Comparison of ENCODE assay signal across 13 cellular contexts in genomic region chr22:25368271-25368670, GRCh38.
DNase-seq lines count a peak whose midpoint lies in the region; ATAC-seq and TF ChIP-seq lines count a peak whose summit lies in the region.
"Had no signal": no experiment of that assay in that cellular context is flagged by ENCODE, and none has a peak within 500 bp of the region (broad histone marks: within the 10 kb centered on the region; RNA-seq: fewer than 3 reads in every experiment).

No MANE protein-coding gene starts in this region.

- no peaks in the 10 kb centered on the region for H3K9me3 ChIP-seq in left ventricle myocardium inferior (replicated peaks)
- no peaks in the 10 kb centered on the region for H3K9me3 ChIP-seq in RWPE2 (ENCODE audit: severe bottlenecking)
- no peaks in the 10 kb centered on the region for H3K9me3 ChIP-seq in transverse colon
- H3K9me3 ChIP-seq in body of pancreas = no peaks in the 10 kb centered on the region
- H3K9me3 ChIP-seq: heart left ventricle, neutrophil, vagina had no signal

- H3K36me3 ChIP-seq in left ventricle myocardium inferior = peaks cover 12% of the 10 kb centered on the region
- H3K36me3 ChIP-seq in RWPE2 (ENCODE audit: low read depth) = peaks cover 3% of the 10 kb centered on the region; the same call in 1 of the 2 replicates
- H3K36me3 ChIP-seq in transverse colon = no peaks in the 10 kb centered on the region
- no peaks in the 10 kb centered on the region for H3K36me3 ChIP-seq in body of pancreas (replicated peaks in 1 of 2; ENCODE audit: insufficient read depth in 1 of 2, low read depth in 2 of 2)

- in situ Hi-C loops in transverse colon (cut with MboI; ENCODE audit: low pct_ligation_motif_present in 1 of 4, low pct_unique_long_range_greater_than_20kb in 1 of 4, low sequenced_read_pairs in 3 of 4) = no loop called here
- in situ Hi-C loops in G401 (cut with HindIII; ENCODE audit: low sequenced_read_pairs) = no loop called here

- TF ChIP-seq CTCF in left ventricle myocardium inferior (IDR thresholded peaks at IDR 0.05; ENCODE audit: borderline replicate concordance) = no peak
- no peak for TF ChIP-seq CTCF in RWPE2 (IDR thresholded peaks at IDR 0.05; ENCODE audit: poor library complexity, severe bottlenecking)
- TF ChIP-seq CTCF in foreskin fibroblast (IDR thresholded peaks at IDR 0.05; ENCODE audit: low read depth, low read length) = no peak
- TF ChIP-seq CTCF in transverse colon (IDR thresholded peaks at IDR 0.05) = no peak
- TF ChIP-seq CTCF in body of pancreas (IDR thresholded peaks at IDR 0.05) = no peak

- no peak for TF ChIP-seq POLR2A in transverse colon (IDR thresholded peaks at IDR 0.05)
- no peak for TF ChIP-seq POLR2A in body of pancreas (IDR thresholded peaks at IDR 0.05)

- H3K27me3 ChIP-seq in left ventricle myocardium inferior (ENCODE audit: low read depth) = no peaks in the 10 kb centered on the region
- H3K27me3 ChIP-seq in RWPE2 (ENCODE audit: insufficient read depth, poor library complexity, severe bottlenecking) = no peaks in the 10 kb centered on the region
- no peaks in the 10 kb centered on the region for H3K27me3 ChIP-seq in transverse colon
- no peaks in the 10 kb centered on the region for H3K27me3 ChIP-seq in body of pancreas
- H3K27me3 ChIP-seq: heart left ventricle, neutrophil, vagina had no signal

- H3K4me1 ChIP-seq in left ventricle myocardium inferior (peaks cover 63% of the 10 kb centered on the region), RWPE2 (ENCODE audit: insufficient read depth, poor library complexity, severe bottlenecking) (peaks cover 6% of the 10 kb centered on the region), transverse colon (peaks cover 5 to 31% (median 25%) of the 10 kb centered on the region in 4 donors), body of pancreas (no peaks in the 10 kb centered on the region)

- DNase-seq in Right ventricle myocardium inferior (ENCODE audit: missing footprints) (peak; percentile 44), left ventricle myocardium inferior (no peak), RWPE2 (ENCODE audit: low spot score) (peak; percentile 67), foreskin fibroblast (peak; percentile 80 to 93), transverse colon (peak; percentile 76), G401 (ENCODE audit: low spot score) (no peak), UCSD-AML1 (lab: John Stamatoyannopoulos, UW; ENCODE audit: unreplicated experiment) (no peak), body of pancreas (no peak)
- DNase-seq: amniotic stem cell, heart left ventricle, KBM-7 had no signal

- no peak for ATAC-seq in Right ventricle myocardium inferior
- ATAC-seq in RWPE2 (ENCODE audit: low read depth) = peak; percentile 86
- no peak for ATAC-seq in body of pancreas

- no peak for TF ChIP-seq EP300 in transverse colon (IDR thresholded peaks at IDR 0.05; ENCODE audit: low read depth)

- 17 to 41% methylated on average over 2 to 5 of the region's 5 CpGs for WGBS in transverse colon (ENCODE audit: low coverage in 1 of 2), 2 donors
- 61 to 64% methylated on average over 5 of the region's 5 CpGs for WGBS in body of pancreas, 2 donors

- H3K4me3 ChIP-seq in left ventricle myocardium inferior (no peak overlapping the region), RWPE2 (ENCODE audit: severe bottlenecking) (no peak overlapping the region), foreskin fibroblast (ENCODE audit: low read depth in 1 of 2, low read length in 2 of 2) (no peak overlapping the region), transverse colon (no peak overlapping the region), body of pancreas (no peak overlapping the region)
- H3K4me3 ChIP-seq: heart left ventricle, vagina had no signal

- intact Hi-C loops in Right ventricle myocardium inferior (cut with DNase I) = no loop called here
- intact Hi-C loops in left ventricle myocardium inferior (cut with micrococcal nuclease) = no loop called here
- intact Hi-C loops in transverse colon (cut with DNase I; ENCODE audit: low total_unique reads) = no loop called here
- intact Hi-C loops in body of pancreas (cut with DNase I) = loop anchor here (10.0 kb wide), 1 partner anchor 397 kb away; no protein-coding TSS in a partner anchor

- H3K27ac ChIP-seq in left ventricle myocardium inferior (replicated peaks) (no peak overlapping the region), RWPE2 (ENCODE audit: poor library complexity, severe bottlenecking) (no peak overlapping the region), transverse colon (peak overlapping the region in 3 of 4 donors; percentile 5 to 67 (median 50)), body of pancreas (no peak overlapping the region)
- H3K27ac ChIP-seq: heart left ventricle, neutrophil, vagina had no signal

Comparison
In these comparisons a context has a peak if more than half of its experiments do, and no peak if none do; other contexts are left out.
1. DNase-seq: peak in Right ventricle myocardium inferior (single experiment), RWPE2 (single experiment), foreskin fibroblast (2 of 2) and transverse colon (single experiment); none in left ventricle myocardium inferior (single experiment), G401 (single experiment), UCSD-AML1 (single experiment) and body of pancreas (0 of 4).
2. H3K27ac ChIP-seq: peak in transverse colon (3 of 4); none in left ventricle myocardium inferior (single experiment), RWPE2 (single experiment) and body of pancreas (0 of 4).